Comparison of ENCODE assay signal across 33 cellular contexts in genomic region chr2:215374642-215375466, GRCh38.
"Had no signal": no experiment of that assay in that cellular context is flagged by ENCODE, and none has a peak within 500 bp of the region (broad histone marks: within the 10 kb centered on the region; RNA-seq: fewer than 3 reads in every experiment).

No MANE protein-coding gene starts in this region.

- H3K27ac Mint-ChIP-seq: activated naive CD4-positive, alpha-beta T cell treated with anti-CD3 and anti-CD28 coated beads for 36 hours; activated naive CD8-positive, alpha-beta T cell treated with anti-CD3 and anti-CD28 coated beads, Interleukin-2, amount 10 ng/mL, durations not matched to agents 7 days and 5 days; activated T-helper 1 cell treated with anti-CD3 and anti-CD28 coated beads, Interleukin-12 subunit alpha, Interleukin-12 subunit beta, Interleukin-2, Interleukin-4 antibody, amounts not matched to agents 30 ng/mL and 10 ng/mL and 1 ng/mL, durations not matched to agents 14 hours and 24 hours and 36 hours; immature natural killer cell; naive thymus-derived CD4-positive, alpha-beta T cell; neural progenitor cell; stimulated activated naive B cell treated with anti-CD40 and anti-IgM and Interleukin-4, amounts not matched to agents 10 μg/mL and 1 μg/mL and 100 μg/mL, for 72 hours; T-helper 17 cell had no signal

- DNase-seq: activated CD4-positive, alpha-beta T cell treated with anti-CD3 and anti-CD28 coated beads for 48 hours; activated CD4-positive, alpha-beta T cell treated with anti-CD3 and anti-CD28 coated beads, Interleukin-2, amount 50 U/mL, for 48 hours; activated CD8-positive, alpha-beta memory T cell treated with anti-CD3 and anti-CD28 coated beads for 24 hours; activated effector memory CD4-positive, alpha-beta T cell treated with anti-CD3 and anti-CD28 coated beads, Interleukin-2, amount 50 U/mL, for 16 hours; activated naive CD4-positive, alpha-beta T cell treated with anti-CD3 and anti-CD28 coated beads for 36 hours; activated naive CD8-positive, alpha-beta T cell treated with anti-CD3 and anti-CD28 coated beads, Interleukin-2, amount 10 ng/mL, durations not matched to agents 7 days and 5 days; colonic mucosa; dorsolateral prefrontal cortex; effector memory CD4-positive, alpha-beta T cell; erythroblast; heart left ventricle; hypothalamus; immature natural killer cell; kidney; left colon; midbrain; naive thymus-derived CD4-positive, alpha-beta T cell; occipital lobe; retina; stimulated activated CD4-positive, alpha-beta T cell treated with anti-CD3 and anti-CD28 coated beads, Interleukin-15, amount 100 ng/mL, for 24 hours; stimulated activated CD4-positive, alpha-beta T cell treated with anti-CD3 and anti-CD28 coated beads, Interleukin-2, amount 100 ng/mL, for 24 hours; stimulated activated naive B cell treated with anti-CD40 and anti-IgM and Interleukin-4, amounts not matched to agents 10 μg/mL and 1 μg/mL and 100 μg/mL, for 72 hours; stomach; T-helper 17 cell; T1000; thyroid gland; upper lobe of left lung; WERI-Rb-1 had no signal

- H2AFZ ChIP-seq: neural progenitor cell had no signal

- H3K4me3 ChIP-seq: colonic mucosa, dorsolateral prefrontal cortex, heart left ventricle, neural progenitor cell, stomach, thyroid gland, upper lobe of left lung, vagina had no signal

- H3K4me1 ChIP-seq: colonic mucosa, heart left ventricle, neural progenitor cell, stomach, thyroid gland, upper lobe of left lung, vagina had no signal

- H3K4me3 Mint-ChIP-seq: activated naive CD4-positive, alpha-beta T cell treated with anti-CD3 and anti-CD28 coated beads for 36 hours; activated naive CD8-positive, alpha-beta T cell treated with anti-CD3 and anti-CD28 coated beads, Interleukin-2, amount 10 ng/mL, durations not matched to agents 7 days and 5 days; activated T-helper 1 cell treated with anti-CD3 and anti-CD28 coated beads, Interleukin-12 subunit alpha, Interleukin-12 subunit beta, Interleukin-2, Interleukin-4 antibody, amounts not matched to agents 30 ng/mL and 10 ng/mL and 1 ng/mL, durations not matched to agents 14 hours and 24 hours and 36 hours; central memory CD8-positive, alpha-beta T cell; immature natural killer cell; naive thymus-derived CD4-positive, alpha-beta T cell; neural progenitor cell; stimulated activated naive B cell treated with anti-CD40 and anti-IgM and Interleukin-4, amounts not matched to agents 10 μg/mL and 1 μg/mL and 100 μg/mL, for 72 hours; T-helper 17 cell had no signal

- H3K4me1 Mint-ChIP-seq: activated naive CD8-positive, alpha-beta T cell treated with anti-CD3 and anti-CD28 coated beads, Interleukin-2, amount 10 ng/mL, durations not matched to agents 7 days and 5 days; central memory CD8-positive, alpha-beta T cell; immature natural killer cell; naive thymus-derived CD4-positive, alpha-beta T cell; neural progenitor cell; stimulated activated naive B cell treated with anti-CD40 and anti-IgM and Interleukin-4, amounts not matched to agents 10 μg/mL and 1 μg/mL and 100 μg/mL, for 72 hours; T-helper 17 cell had no signal

- H3K9me3 ChIP-seq: colonic mucosa, heart left ventricle, stomach, thyroid gland, upper lobe of left lung, vagina had no signal

- H3K9me3 Mint-ChIP-seq: activated naive CD4-positive, alpha-beta T cell treated with anti-CD3 and anti-CD28 coated beads for 36 hours; central memory CD8-positive, alpha-beta T cell; immature natural killer cell; neural progenitor cell had no signal

- H3K4me2 ChIP-seq: neural progenitor cell had no signal

- H3K27me3 ChIP-seq: colonic mucosa, dorsolateral prefrontal cortex, heart left ventricle, neural progenitor cell, stomach, thyroid gland, upper lobe of left lung, vagina had no signal

- ATAC-seq: activated CD4-positive, CD25-positive, alpha-beta regulatory T cell treated with anti-CD3 and anti-CD28 coated beads, Interleukin-2, amount 50 U/mL, for 24 hours; heart left ventricle; left colon; naive thymus-derived CD4-positive, alpha-beta T cell; stimulated activated naive B cell treated with anti-CD40 and anti-IgM and Interleukin-4, amounts not matched to agents 10 μg/mL and 1 μg/mL and 100 μg/mL, for 72 hours; T-helper 17 cell had no signal

- H3K27ac ChIP-seq: colonic mucosa, dorsolateral prefrontal cortex, heart left ventricle, neural progenitor cell, stomach, thyroid gland, upper lobe of left lung, vagina, WERI-Rb-1 had no signal

- H3K36me3 ChIP-seq: colonic mucosa, neural progenitor cell, WERI-Rb-1 had no signal

- H3K27me3 Mint-ChIP-seq: activated naive CD8-positive, alpha-beta T cell treated with anti-CD3 and anti-CD28 coated beads, Interleukin-2, amount 10 ng/mL, durations not matched to agents 7 days and 5 days; central memory CD8-positive, alpha-beta T cell; naive thymus-derived CD4-positive, alpha-beta T cell; stimulated activated naive B cell treated with anti-CD40 and anti-IgM and Interleukin-4, amounts not matched to agents 10 μg/mL and 1 μg/mL and 100 μg/mL, for 72 hours; T-helper 17 cell had no signal

- H3K9ac ChIP-seq: neural progenitor cell had no signal
